ENCODE assay signal across 1 cellular context in the genomic region with DNA sequence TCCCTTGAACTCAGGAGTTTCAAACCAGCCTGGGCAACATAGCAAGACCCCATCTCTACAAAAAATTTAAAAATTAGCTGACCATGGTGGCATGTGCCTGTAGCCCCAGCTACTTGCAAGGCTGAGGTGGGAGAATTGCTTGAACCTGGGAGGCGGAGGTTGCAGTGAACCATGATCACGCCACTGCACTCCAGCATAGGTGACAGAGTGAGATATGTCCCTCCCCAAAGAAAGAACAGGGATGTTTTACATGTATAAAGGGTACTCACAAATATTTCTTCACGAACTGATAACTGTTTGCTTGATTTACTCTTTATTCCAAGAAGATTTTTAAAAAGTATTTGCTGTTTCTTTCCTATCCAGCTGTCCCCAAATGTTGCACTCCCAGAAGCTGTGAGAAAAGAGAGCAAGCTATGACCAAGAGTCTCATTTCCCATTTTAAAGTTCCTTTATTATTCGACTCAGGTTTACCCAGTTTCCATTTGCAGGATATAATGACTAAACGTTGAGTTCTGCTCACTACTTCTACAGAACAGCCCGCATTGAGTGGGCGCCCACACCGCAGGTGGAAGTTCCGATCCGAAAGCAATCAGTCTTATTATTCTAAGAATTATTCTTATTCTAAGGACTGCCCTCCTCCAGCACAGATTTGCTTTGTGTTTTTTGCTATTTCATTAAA.
TF ChIP-seq lines count a peak whose summit lies in the region.

No MANE protein-coding gene starts in this region.

TF ChIP-seq in GM12878, 131 proteins besides CTCF, POLR2A, EP300 and RAD21 (continued from another document):
- TF ChIP-seq, protein P1, sequence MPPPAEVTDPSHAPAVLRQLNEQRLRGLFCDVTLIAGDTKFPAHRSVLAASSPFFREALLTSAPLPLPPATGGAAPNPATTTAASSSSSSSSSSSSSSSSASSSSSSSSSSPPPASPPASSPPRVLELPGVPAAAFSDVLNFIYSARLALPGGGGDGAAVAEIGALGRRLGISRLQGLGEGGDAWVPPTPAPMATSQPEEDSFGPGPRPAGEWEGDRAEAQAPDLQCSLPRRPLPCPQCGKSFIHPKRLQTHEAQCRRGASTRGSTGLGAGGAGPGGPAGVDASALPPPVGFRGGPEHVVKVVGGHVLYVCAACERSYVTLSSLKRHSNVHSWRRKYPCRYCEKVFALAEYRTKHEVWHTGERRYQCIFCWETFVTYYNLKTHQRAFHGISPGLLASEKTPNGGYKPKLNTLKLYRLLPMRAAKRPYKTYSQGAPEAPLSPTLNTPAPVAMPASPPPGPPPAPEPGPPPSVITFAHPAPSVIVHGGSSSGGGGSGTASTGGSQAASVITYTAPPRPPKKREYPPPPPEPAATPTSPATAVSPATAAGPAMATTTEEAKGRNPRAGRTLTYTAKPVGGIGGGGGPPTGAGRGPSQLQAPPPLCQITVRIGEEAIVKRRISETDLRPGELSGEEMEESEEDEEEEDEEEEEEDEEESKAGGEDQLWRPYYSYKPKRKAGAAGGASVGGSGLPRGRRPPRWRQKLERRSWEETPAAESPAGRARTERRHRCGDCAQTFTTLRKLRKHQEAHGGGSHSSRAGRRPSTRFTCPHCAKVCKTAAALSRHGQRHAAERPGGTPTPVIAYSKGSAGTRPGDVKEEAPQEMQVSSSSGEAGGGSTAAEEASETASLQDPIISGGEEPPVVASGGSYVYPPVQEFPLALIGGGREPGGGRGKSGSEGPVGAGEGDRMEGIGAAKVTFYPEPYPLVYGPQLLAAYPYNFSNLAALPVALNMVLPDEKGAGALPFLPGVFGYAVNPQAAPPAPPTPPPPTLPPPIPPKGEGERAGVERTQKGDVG (CRISPR knock-in tag; IDR thresholded peaks at IDR 0.05), result no peak
- peak; percentile 70 for TF ChIP-seq EED (IDR thresholded peaks at IDR 0.05; ENCODE audit: low read depth)
- TF ChIP-seq, protein P2, sequence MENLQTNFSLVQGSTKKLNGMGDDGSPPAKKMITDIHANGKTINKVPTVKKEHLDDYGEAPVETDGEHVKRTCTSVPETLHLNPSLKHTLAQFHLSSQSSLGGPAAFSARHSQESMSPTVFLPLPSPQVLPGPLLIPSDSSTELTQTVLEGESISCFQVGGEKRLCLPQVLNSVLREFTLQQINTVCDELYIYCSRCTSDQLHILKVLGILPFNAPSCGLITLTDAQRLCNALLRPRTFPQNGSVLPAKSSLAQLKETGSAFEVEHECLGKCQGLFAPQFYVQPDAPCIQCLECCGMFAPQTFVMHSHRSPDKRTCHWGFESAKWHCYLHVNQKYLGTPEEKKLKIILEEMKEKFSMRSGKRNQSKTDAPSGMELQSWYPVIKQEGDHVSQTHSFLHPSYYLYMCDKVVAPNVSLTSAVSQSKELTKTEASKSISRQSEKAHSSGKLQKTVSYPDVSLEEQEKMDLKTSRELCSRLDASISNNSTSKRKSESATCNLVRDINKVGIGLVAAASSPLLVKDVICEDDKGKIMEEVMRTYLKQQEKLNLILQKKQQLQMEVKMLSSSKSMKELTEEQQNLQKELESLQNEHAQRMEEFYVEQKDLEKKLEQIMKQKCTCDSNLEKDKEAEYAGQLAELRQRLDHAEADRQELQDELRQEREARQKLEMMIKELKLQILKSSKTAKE (IDR thresholded peaks at IDR 0.05; ENCODE audit: low read depth, poor library complexity, severe bottlenecking), result no peak
